In the genomic region with DNA sequence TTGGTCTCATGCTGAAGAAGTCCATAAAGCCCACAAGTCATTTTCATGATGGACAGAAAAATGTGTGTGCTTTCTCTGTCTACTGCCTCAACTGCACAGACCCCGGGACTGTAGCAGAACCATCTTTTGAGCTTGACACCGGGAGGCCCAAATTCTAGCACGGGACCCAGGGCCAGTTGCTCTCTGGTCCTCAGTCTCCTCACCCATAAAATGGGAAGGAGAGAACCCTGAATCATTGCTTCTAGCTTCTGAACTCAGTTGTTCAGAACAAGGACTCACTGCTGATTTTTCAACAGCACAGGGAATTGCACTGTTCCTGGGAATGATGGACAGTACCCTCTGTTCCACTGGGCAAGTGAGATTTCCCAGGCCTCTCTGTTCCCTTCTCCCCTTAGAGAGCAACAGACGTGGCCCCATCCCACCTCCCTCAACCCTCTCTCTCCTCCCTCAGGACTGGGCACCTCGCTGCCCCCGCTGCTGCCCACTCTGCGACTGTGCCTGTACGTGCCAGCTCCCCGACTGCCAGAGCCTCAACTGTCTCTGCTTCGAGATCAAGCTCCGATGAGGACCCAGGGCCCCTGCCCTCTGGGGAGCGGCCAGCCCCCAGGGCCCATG, we compare ENCODE assay signal across 9 cellular contexts. TPM values are rescaled to one million over a fixed set of nuclear protein-coding genes. Genes with fewer than 3 reads are reported as not detected.
A peak's percentile ranks its signal among the peaks of the same experiment; 100 is the strongest.
DNase-seq lines count a peak whose midpoint lies in the region; ATAC-seq and TF ChIP-seq lines count a peak whose summit lies in the region.
"Had no signal": no experiment of that assay in that cellular context is flagged by ENCODE, and none has a peak within 500 bp of the region (broad histone marks: within the 10 kb centered on the region; RNA-seq: fewer than 3 reads in every experiment).

No MANE protein-coding gene starts in this region.

- peak overlapping the region; percentile 93 for H3K27ac ChIP-seq in CD4-positive, CD25-positive, alpha-beta regulatory T cell (ENCODE audit: insufficient read depth, low read length, poor library complexity, severe bottlenecking)
- H3K27ac ChIP-seq in MM.1S (ENCODE audit: low read length), result peak overlapping the region; percentile 95
- H3K27ac ChIP-seq in dorsolateral prefrontal cortex, result peak overlapping the region; percentile 91 to 100 (median 100)
- H3K27ac ChIP-seq in neutrophil, result peak overlapping the region; percentile 99

- no peak overlapping the region for H3K4me3 ChIP-seq in CD4-positive, CD25-positive, alpha-beta regulatory T cell (ENCODE audit: low read depth, low read length)
- peak overlapping the region; percentile 92 for H3K4me3 ChIP-seq in MM.1S (ENCODE audit: low read length)
- H3K4me3 ChIP-seq in dorsolateral prefrontal cortex, result peak overlapping the region; percentile 67 to 100 (median 96)
- peak overlapping the region; percentile 96 to 100 for H3K4me3 ChIP-seq in neutrophil (ENCODE audit: low read depth in 1 of 2, low read length in 1 of 2)

- H3K79me2 ChIP-seq in MM.1S (ENCODE audit: low read length), result peaks cover 43% of the 10 kb centered on the region

- TF ChIP-seq CTCF in MM.1S (IDR thresholded peaks at IDR 0.05; ENCODE audit: low read length) (no peak), dorsolateral prefrontal cortex (IDR thresholded peaks at IDR 0.05 in 54 of 56, conservative IDR thresholded peaks at IDR 0.05 in 2 of 56; ENCODE audit: low read depth in 1 of 56, partially characterized antibody in 56 of 56) (no peak), neutrophil (IDR thresholded peaks at IDR 0.05) (no peak)

- no peaks in the 10 kb centered on the region for H3K27me3 ChIP-seq in CD4-positive, CD25-positive, alpha-beta regulatory T cell (ENCODE audit: control insufficient read depth, insufficient read depth, low read length)
- H3K27me3 ChIP-seq in MM.1S (replicated peaks; ENCODE audit: insufficient read depth, low read length), result no peaks in the 10 kb centered on the region
- H3K27me3 ChIP-seq in dorsolateral prefrontal cortex, result no peaks in the 10 kb centered on the region
- H3K27me3 ChIP-seq in neutrophil, result no peaks in the 10 kb centered on the region

- peaks cover 2% of the 10 kb centered on the region for H3K36me3 Mint-ChIP-seq in CD4-positive, CD25-positive, alpha-beta regulatory T cell

- DNase-seq in CD4-positive, CD25-positive, alpha-beta regulatory T cell, result no peak
- DNase-seq in MM.1S, result no peak
- no peak for DNase-seq in dorsolateral prefrontal cortex
- DNase-seq in HuH-7 (ENCODE audit: low spot score), result no peak

- peak overlapping the region; percentile 20 to 99 (median 96) for H3K27ac Mint-ChIP-seq in CD4-positive, CD25-positive, alpha-beta regulatory T cell

- peak overlapping the region; percentile 82 for H2AFZ ChIP-seq in MM.1S (ENCODE audit: low read length)

- peaks cover 3 to 30% (median 14%) of the 10 kb centered on the region in 4 donors for H3K4me1 Mint-ChIP-seq in CD4-positive, CD25-positive, alpha-beta regulatory T cell

- H3F3A ChIP-seq in MM.1S (ENCODE audit: insufficient read depth, low read length), result peaks cover 22% of the 10 kb centered on the region

- H3K36me3 ChIP-seq in CD4-positive, CD25-positive, alpha-beta regulatory T cell (ENCODE audit: control insufficient read depth, insufficient read depth, low read length), result peaks cover 12% of the 10 kb centered on the region
- H3K36me3 ChIP-seq in MM.1S (replicated peaks; ENCODE audit: insufficient read depth, low read length), result peaks cover 7% of the 10 kb centered on the region; the same call in 1 of the 2 replicates
- H3K36me3 ChIP-seq in neutrophil, result peaks cover 15% of the 10 kb centered on the region

- intact Hi-C loops in dorsolateral prefrontal cortex (cut with DNase I), result loop anchor here in 1 of 2 donors (10.0 kb wide), 1 partner anchor 461 kb away; the partner anchor contains the start of gene ZNF768

- H3K4me3 Mint-ChIP-seq in CD4-positive, CD25-positive, alpha-beta regulatory T cell, result peak overlapping the region; percentile 96 to 100 (median 100)

- peaks cover 8% of the 10 kb centered on the region for H3K27me3 Mint-ChIP-seq in CD4-positive, CD25-positive, alpha-beta regulatory T cell

- no peak for ATAC-seq in CD4-positive, CD25-positive, alpha-beta regulatory T cell (ENCODE audit: low read depth in 2 of 2)
- ATAC-seq in GM19455 (IDR thresholded peaks at IDR 0.05; ENCODE audit: unreplicated experiment), result no peak
- no peak for ATAC-seq in HG02610 (IDR thresholded peaks at IDR 0.05; ENCODE audit: unreplicated experiment)
- no peak for ATAC-seq in GM19035 (IDR thresholded peaks at IDR 0.05; ENCODE audit: unreplicated experiment)

- peaks cover 33% of the 10 kb centered on the region for H3K4me1 ChIP-seq in CD4-positive, CD25-positive, alpha-beta regulatory T cell (ENCODE audit: control insufficient read depth, insufficient read depth, low read length, poor library complexity, severe bottlenecking)
- H3K4me1 ChIP-seq in MM.1S (ENCODE audit: low read length), result peaks cover 20% of the 10 kb centered on the region
- H3K4me1 ChIP-seq in neutrophil (ENCODE audit: control insufficient read depth in 1 of 2, insufficient read depth in 1 of 2, low read depth in 1 of 2, low read length in 1 of 2), result peaks cover 38 to 46% of the 10 kb centered on the region in 2 experiments

- H4K20me1 ChIP-seq in MM.1S (ENCODE audit: insufficient read depth, low read length), result peaks cover 7% of the 10 kb centered on the region

- no peaks in the 10 kb centered on the region for H3K9me3 Mint-ChIP-seq in CD4-positive, CD25-positive, alpha-beta regulatory T cell

- H3K4me2 ChIP-seq in MM.1S (ENCODE audit: low read depth, low read length), result peak overlapping the region; percentile 90

- peak overlapping the region; percentile 93 for H3K9ac ChIP-seq in MM.1S (ENCODE audit: low read length)

- no peaks in the 10 kb centered on the region for H3K9me2 ChIP-seq in MM.1S (replicated peaks; ENCODE audit: insufficient read depth, low read length)

- H3K9me3 ChIP-seq in CD4-positive, CD25-positive, alpha-beta regulatory T cell (ENCODE audit: control insufficient read depth in 2 of 2, low read length in 2 of 2), result no peaks in the 10 kb centered on the region
- H3K9me3 ChIP-seq in MM.1S (replicated peaks; ENCODE audit: insufficient read depth, low read length) (no peaks in the 10 kb centered on the region), neutrophil (no peaks in the 10 kb centered on the region)

RNA-seq across cellular contexts. Expression of gene ALDOA, which starts 2.2 kb away (rescaled TPM):
- 430 TPM for total RNA-seq in CD4-positive, CD25-positive, alpha-beta regulatory T cell
- 1,000 to 10,000 TPM; 1,129 to 1,243 (median 1,151) TPM for polyA plus RNA-seq in CD4-positive, CD25-positive, alpha-beta regulatory T cell
- 1,000 to 10,000 TPM in 119 of 120 experiments, 100 to 1,000 TPM in 1; 996 to 2,428 (median 1,936) TPM for total RNA-seq in dorsolateral prefrontal cortex

RNA-seq across cellular contexts. Expression of gene PPP4C, which starts 12.4 kb away (rescaled TPM):
- total RNA-seq in CD4-positive, CD25-positive, alpha-beta regulatory T cell, result 97.0 TPM
- polyA plus RNA-seq in CD4-positive, CD25-positive, alpha-beta regulatory T cell, result 100 to 1,000 TPM; 232 to 289 (median 262) TPM
- 10 to 100 TPM; 23.6 to 41.9 (median 31.5) TPM for total RNA-seq in dorsolateral prefrontal cortex

RNA-seq across cellular contexts. Expression of gene TBX6, which starts 28.3 kb away (rescaled TPM):
- total RNA-seq in CD4-positive, CD25-positive, alpha-beta regulatory T cell, result 0.42 TPM
- under 1 TPM in 1 of 4 donors, not detected in 3; 0.29 TPM for polyA plus RNA-seq in CD4-positive, CD25-positive, alpha-beta regulatory T cell
- 1 to 10 TPM in 113 of 120 experiments, under 1 TPM in 7; 0.38 to 5.7 (median 2.2) TPM for total RNA-seq in dorsolateral prefrontal cortex

RNA-seq across cellular contexts. Expression of gene TLCD3B, which starts 32.3 kb away (rescaled TPM):
- not detected for total RNA-seq in CD4-positive, CD25-positive, alpha-beta regulatory T cell
- polyA plus RNA-seq in CD4-positive, CD25-positive, alpha-beta regulatory T cell, result not detected
- 10 to 100 TPM; 11.7 to 72.6 (median 42.0) TPM for total RNA-seq in dorsolateral prefrontal cortex
- total RNA-seq: fibroblast of villous mesenchyme had no signal

RNA-seq across cellular contexts. Expression of gene YPEL3, which starts 32.6 kb away (rescaled TPM):
- 121 TPM for total RNA-seq in CD4-positive, CD25-positive, alpha-beta regulatory T cell
- polyA plus RNA-seq in CD4-positive, CD25-positive, alpha-beta regulatory T cell, result 100 to 1,000 TPM; 245 to 319 (median 297) TPM
- total RNA-seq in dorsolateral prefrontal cortex, result 100 to 1,000 TPM; 149 to 346 (median 234) TPM
